Comparison of ENCODE assay signal across 8 cellular contexts in genomic region chr3:51538459-51539290, GRCh38. TPM values are rescaled to one million over a fixed set of nuclear protein-coding genes. Genes with fewer than 3 reads are reported as not detected.
DNase-seq lines count a peak whose midpoint lies in the region; FAIRE-seq and TF ChIP-seq lines count a peak whose summit lies in the region.

A gene with protein sequence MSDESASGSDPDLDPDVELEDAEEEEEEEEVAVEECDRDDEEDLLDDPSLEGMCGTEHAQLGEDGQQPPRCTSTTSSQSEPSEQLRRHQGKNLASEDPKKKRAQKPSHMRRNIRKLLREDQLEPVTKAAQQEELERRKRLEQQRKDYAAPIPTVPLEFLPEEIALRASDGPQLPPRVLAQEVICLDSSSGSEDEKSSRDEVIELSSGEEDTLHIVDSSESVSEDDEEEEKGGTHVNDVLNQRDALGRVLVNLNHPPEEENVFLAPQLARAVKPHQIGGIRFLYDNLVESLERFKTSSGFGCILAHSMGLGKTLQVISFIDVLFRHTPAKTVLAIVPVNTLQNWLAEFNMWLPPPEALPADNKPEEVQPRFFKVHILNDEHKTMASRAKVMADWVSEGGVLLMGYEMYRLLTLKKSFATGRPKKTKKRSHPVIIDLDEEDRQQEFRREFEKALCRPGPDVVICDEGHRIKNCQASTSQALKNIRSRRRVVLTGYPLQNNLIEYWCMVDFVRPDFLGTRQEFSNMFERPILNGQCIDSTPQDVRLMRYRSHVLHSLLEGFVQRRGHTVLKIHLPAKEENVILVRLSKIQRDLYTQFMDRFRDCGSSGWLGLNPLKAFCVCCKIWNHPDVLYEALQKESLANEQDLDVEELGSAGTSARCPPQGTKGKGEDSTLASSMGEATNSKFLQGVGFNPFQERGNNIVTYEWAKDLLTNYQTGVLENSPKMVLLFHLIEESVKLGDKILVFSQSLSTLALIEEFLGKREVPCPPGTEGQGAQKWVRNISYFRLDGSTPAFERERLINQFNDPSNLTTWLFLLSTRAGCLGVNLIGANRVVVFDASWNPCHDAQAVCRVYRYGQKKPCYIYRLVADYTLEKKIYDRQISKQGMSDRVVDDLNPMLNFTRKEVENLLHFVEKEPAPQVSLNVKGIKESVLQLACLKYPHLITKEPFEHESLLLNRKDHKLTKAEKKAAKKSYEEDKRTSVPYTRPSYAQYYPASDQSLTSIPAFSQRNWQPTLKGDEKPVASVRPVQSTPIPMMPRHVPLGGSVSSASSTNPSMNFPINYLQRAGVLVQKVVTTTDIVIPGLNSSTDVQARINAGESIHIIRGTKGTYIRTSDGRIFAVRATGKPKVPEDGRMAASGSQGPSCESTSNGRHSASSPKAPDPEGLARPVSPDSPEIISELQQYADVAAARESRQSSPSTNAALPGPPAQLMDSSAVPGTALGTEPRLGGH (N-terminal part only) (plus strand): TSS chr3:51538719. CDS start chr3:51590421, 51,702 bp downstream.

- H3K4me1 ChIP-seq in HEK293 (ENCODE audit: control insufficient read depth, insufficient read depth, low read length), result no peaks in the 10 kb centered on the region; the same call in 1 of the 2 replicates
- H3K4me1 ChIP-seq in right atrium auricular region, result peaks cover 0 to 18% of the 10 kb centered on the region in 2 donors

- H3K9me3 ChIP-seq in HEK293 (ENCODE audit: control insufficient read depth, insufficient read depth, low read depth, low read length) (no peaks in the 10 kb centered on the region), right atrium auricular region (no peaks in the 10 kb centered on the region)

- CTCF ChIA-PET in HEK293 (lab: Yijun Ruan, JAX), result interaction anchor here (1.0 to 3.0 kb wide), 4 partner anchors 8 to 144 kb away, joined by 3 to 13 read pairs (median 4); no protein-coding TSS in a partner anchor

- DNase-seq in GM12865 (ENCODE audit: low read depth) (peak; percentile 91), NB4 (ENCODE audit: low read depth) (peak; percentile 88), T-helper 2 cell (peak; percentile 51 to 87 (median 60)), right atrium auricular region (ENCODE audit: low spot score) (peak; percentile 79), pulmonary artery endothelial cell (ENCODE audit: low read depth, low spot score) (peak; percentile 36), urothelium cell line (ENCODE audit: low spot score) (peak; percentile 93)

- no peaks in the 10 kb centered on the region for H3K27me3 ChIP-seq in right atrium auricular region

- peaks cover 0 to 25% of the 10 kb centered on the region in 2 experiments; a peak in 2 of 3 replicates for H3K36me3 ChIP-seq in HEK293 (ENCODE audit: control insufficient read depth in 2 of 2, insufficient read depth in 1 of 2, low read length in 2 of 2)
- no peaks in the 10 kb centered on the region for H3K36me3 ChIP-seq in right atrium auricular region

- POLR2A ChIA-PET in HEK293 (lab: Yijun Ruan, JAX), result interaction anchor here (0.6 to 2.0 kb wide), 9 partner anchors 11 to 927 kb away, joined by 3 to 17 read pairs (median 4); partner anchors contain the start of genes CISH and DCAF1

- FAIRE-seq in urothelium cell line (lab: Jason Lieb, UNC), result peak; percentile 30

- peak; percentile 60 for TF ChIP-seq POLR2A in NB4 (IDR thresholded peaks at IDR 0.05; ENCODE audit: extremely low read depth, insufficient read length)

- H3K4me3 ChIP-seq in GM12865 (ENCODE audit: low read depth, low read length), result peak within 1 kb of the TSS; percentile 99
- H3K4me3 ChIP-seq in HEK293 (ENCODE audit: low read depth, low read length), result peak within 1 kb of the TSS; percentile 73
- H3K4me3 ChIP-seq in NB4 (ENCODE audit: low read depth, low read length), result peak within 1 kb of the TSS; percentile 80
- H3K4me3 ChIP-seq in right atrium auricular region, result peak within 1 kb of the TSS; percentile 90 to 94

- peak within 1 kb of the TSS; percentile 76 for H3K27ac ChIP-seq in HEK293 (ENCODE audit: extremely low read depth, low read depth, low read length)
- peak within 1 kb of the TSS; percentile 92 for H3K27ac ChIP-seq in angular gyrus (ENCODE audit: low read depth, low read length)
- H3K27ac ChIP-seq in right atrium auricular region, result peak within 1 kb of the TSS; percentile 81 to 88

- TF ChIP-seq CTCF in GM12865 (IDR thresholded peaks at IDR 0.05; ENCODE audit: insufficient read depth, low read depth, low read length, missing control alignments) (peak; percentile 28), HEK293 (tag by site-specific recombination; IDR thresholded peaks at IDR 0.05) (peak; percentile 59), NB4 (IDR thresholded peaks at IDR 0.05; ENCODE audit: low read depth, low read length) (no peak), right atrium auricular region (IDR thresholded peaks at IDR 0.05) (peak in 1 of 2 donors; percentile 61)

TF ChIP-seq in HEK293, 187 proteins besides CTCF, POLR2A, EP300 and RAD21 (continues in another document):
- TF ChIP-seq HOXC10 (CRISPR knock-in tag; IDR thresholded peaks at IDR 0.05) (no peak), ZNF423 (tag by site-specific recombination; IDR thresholded peaks at IDR 0.05) (no peak), ZNF26 (tag by site-specific recombination; IDR thresholded peaks at IDR 0.05) (no peak), GFI1B (tag by site-specific recombination; IDR thresholded peaks at IDR 0.05) (no peak), ZNF341 (tag by site-specific recombination; IDR thresholded peaks at IDR 0.05; ENCODE audit: low read depth) (peak; percentile 49), ZNF561 (tag by site-specific recombination; IDR thresholded peaks at IDR 0.05; ENCODE audit: borderline replicate concordance) (peak; percentile 92; the same call in 1 of the 2 replicates), ZSCAN4 (tag by site-specific recombination; IDR thresholded peaks at IDR 0.05) (peak; percentile 54; the same call in 1 of the 2 replicates)
- TF ChIP-seq, protein P1, sequence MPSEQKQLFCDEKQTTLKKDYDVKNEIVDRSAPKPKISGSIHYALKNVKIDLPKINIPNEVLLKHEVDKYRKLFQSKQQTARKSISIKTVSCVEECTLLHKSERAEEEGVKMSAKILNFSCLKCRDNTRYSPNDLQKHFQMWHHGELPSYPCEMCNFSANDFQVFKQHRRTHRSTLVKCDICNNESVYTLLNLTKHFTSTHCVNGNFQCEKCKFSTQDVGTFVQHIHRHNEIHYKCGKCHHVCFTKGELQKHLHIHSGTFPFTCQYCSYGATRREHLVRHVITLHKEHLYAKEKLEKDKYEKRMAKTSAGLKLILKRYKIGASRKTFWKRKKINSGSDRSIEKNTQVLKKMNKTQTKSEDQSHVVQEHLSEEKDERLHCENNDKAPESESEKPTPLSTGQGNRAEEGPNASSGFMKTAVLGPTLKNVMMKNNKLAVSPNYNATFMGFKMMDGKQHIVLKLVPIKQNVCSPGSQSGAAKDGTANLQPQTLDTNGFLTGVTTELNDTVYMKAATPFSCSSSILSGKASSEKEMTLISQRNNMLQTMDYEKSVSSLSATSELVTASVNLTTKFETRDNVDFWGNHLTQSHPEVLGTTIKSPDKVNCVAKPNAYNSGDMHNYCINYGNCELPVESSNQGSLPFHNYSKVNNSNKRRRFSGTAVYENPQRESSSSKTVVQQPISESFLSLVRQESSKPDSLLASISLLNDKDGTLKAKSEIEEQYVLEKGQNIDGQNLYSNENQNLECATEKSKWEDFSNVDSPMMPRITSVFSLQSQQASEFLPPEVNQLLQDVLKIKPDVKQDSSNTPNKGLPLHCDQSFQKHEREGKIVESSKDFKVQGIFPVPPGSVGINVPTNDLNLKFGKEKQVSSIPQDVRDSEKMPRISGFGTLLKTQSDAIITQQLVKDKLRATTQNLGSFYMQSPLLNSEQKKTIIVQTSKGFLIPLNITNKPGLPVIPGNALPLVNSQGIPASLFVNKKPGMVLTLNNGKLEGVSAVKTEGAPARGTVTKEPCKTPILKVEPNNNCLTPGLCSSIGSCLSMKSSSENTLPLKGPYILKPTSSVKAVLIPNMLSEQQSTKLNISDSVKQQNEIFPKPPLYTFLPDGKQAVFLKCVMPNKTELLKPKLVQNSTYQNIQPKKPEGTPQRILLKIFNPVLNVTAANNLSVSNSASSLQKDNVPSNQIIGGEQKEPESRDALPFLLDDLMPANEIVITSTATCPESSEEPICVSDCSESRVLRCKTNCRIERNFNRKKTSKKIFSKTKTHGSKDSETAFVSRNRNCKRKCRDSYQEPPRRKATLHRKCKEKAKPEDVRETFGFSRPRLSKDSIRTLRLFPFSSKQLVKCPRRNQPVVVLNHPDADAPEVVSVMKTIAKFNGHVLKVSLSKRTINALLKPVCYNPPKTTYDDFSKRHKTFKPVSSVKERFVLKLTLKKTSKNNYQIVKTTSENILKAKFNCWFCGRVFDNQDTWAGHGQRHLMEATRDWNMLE (tag by site-specific recombination; conservative IDR thresholded peaks at IDR 0.05; ENCODE audit: low read depth), result peak; percentile 59

RNA-seq across cellular contexts. Expression of the gene that starts here (rescaled TPM):
- total RNA-seq in right atrium auricular region (10 to 100 TPM in 1 of 2 donors, 1 to 10 TPM in 1; 7.8 to 10.8 TPM), pulmonary artery endothelial cell (17.8 and 20.1 TPM in 2 replicates)

Comparison
In these comparisons a context has a peak if more than half of its experiments do, and no peak if none do; other contexts are left out.
1. Peak in every context shown above with its lines: DNase-seq, H3K4me3 ChIP-seq and H3K27ac ChIP-seq.
2. DNase-seq: peak in every context shown above with its lines; median percentile 93 in urothelium cell line; 91 in GM12865; 88 in NB4; 79 in right atrium auricular region; 60 in T-helper 2 cell; 36 in pulmonary artery endothelial cell.